15 cellular contexts compared by ENCODE assay signal in genomic region chr6:129252377-129253071, GRCh38.
DNase-seq lines count a peak whose midpoint lies in the region; ATAC-seq and TF ChIP-seq lines count a peak whose summit lies in the region.
"Had no signal": no experiment of that assay in that cellular context is flagged by ENCODE, and none has a peak within 500 bp of the region (broad histone marks: within the 10 kb centered on the region; RNA-seq: fewer than 3 reads in every experiment).

No MANE protein-coding gene starts in this region.

- ATAC-seq in IMR-90 (ENCODE audit: low read depth) (peak; percentile 51), mucosa of descending colon (peak; percentile 86)

- H3K9me1 ChIP-seq in IMR-90 (ENCODE audit: insufficient read depth, low read length) = no peaks in the 10 kb centered on the region

- no peak overlapping the region for H2AK5ac ChIP-seq in IMR-90 (ENCODE audit: low read depth, low read length)

- H3K36me3 ChIP-seq in IMR-90 (ENCODE audit: control insufficient read depth, insufficient read depth, low read length) (no peaks in the 10 kb centered on the region), mucosa of descending colon (ENCODE audit: low read depth) (no peaks in the 10 kb centered on the region)
- H3K36me3 ChIP-seq: sigmoid colon, vagina had no signal

- POLR2A ChIA-PET in IMR-90 (lab: Charles Lee; ENCODE audit: unreplicated experiment) = no interaction called here

- no peak overlapping the region for H2AFZ ChIP-seq in IMR-90 (replicated peaks; ENCODE audit: low read length, poor library complexity)

- no peak overlapping the region for H2BK120ac ChIP-seq in IMR-90 (ENCODE audit: low read depth, low read length)

- no peak overlapping the region for H2BK5ac ChIP-seq in IMR-90 (ENCODE audit: low read depth, low read length, poor library complexity, severe bottlenecking)

- no peak overlapping the region for H2BK20ac ChIP-seq in IMR-90 (ENCODE audit: low read depth, low read length)

- H3K4me2 ChIP-seq in IMR-90 (ENCODE audit: low read depth, low read length) = no peak overlapping the region; the same call in 1 of the 2 replicates

- no CpG with 5 or more reads among the region's 6 CpGs for WGBS in IMR-90 (ENCODE audit: extremely low coverage in 2 of 2, insufficient read length in 1 of 2), 2 experiments

- no peak overlapping the region for H2BK15ac ChIP-seq in IMR-90 (ENCODE audit: low read depth, low read length)

- no peaks in the 10 kb centered on the region for H3K79me1 ChIP-seq in IMR-90 (ENCODE audit: low read depth in 1 of 2, low read length in 2 of 2)

- dilution Hi-C loops in IMR-90 (cut with HindIII; ENCODE audit: low sequenced_read_pairs, unreplicated experiment) = no loop called here

- no peak overlapping the region for H3K9ac ChIP-seq in IMR-90 (ENCODE audit: low read depth, low read length)

- H3K4ac ChIP-seq in IMR-90 (ENCODE audit: low read depth, low read length) = no peak overlapping the region

- H4K5ac ChIP-seq in IMR-90 (ENCODE audit: low read depth, low read length) = no peak overlapping the region

- peaks cover 4% of the 10 kb centered on the region for H3K4me1 Mint-ChIP-seq in chondrocyte (ENCODE audit: low read depth)

- H4K20me1 ChIP-seq in IMR-90 (ENCODE audit: insufficient read depth, low read length) = no peaks in the 10 kb centered on the region

- H3K27me3 Mint-ChIP-seq in chondrocyte (ENCODE audit: low read depth) = peaks cover 21% of the 10 kb centered on the region

- H3K27me3 ChIP-seq in IMR-90 (ENCODE audit: control insufficient read depth, insufficient read depth, low read length) = no peaks in the 10 kb centered on the region
- H3K27me3 ChIP-seq: sigmoid colon, vagina had no signal

- H3K14ac ChIP-seq in IMR-90 (replicated peaks; ENCODE audit: low read depth, low read length) = no peak overlapping the region

- no peaks in the 10 kb centered on the region for H3K9me3 ChIP-seq in IMR-90 (ENCODE audit: control insufficient read depth, insufficient read depth, low read length)
- H3K9me3 ChIP-seq in mucosa of descending colon = no peaks in the 10 kb centered on the region
- H3K9me3 ChIP-seq: sigmoid colon, vagina had no signal

- no peak overlapping the region for H4K8ac ChIP-seq in IMR-90 (ENCODE audit: low read depth in 2 of 2, low read length in 2 of 2)

- intact Hi-C loops in IMR-90 (cut with micrococcal nuclease) = loop anchor here (1.0 to 5.0 kb wide), 5 partner anchors 118 to 730 kb away; partner anchors contain the start of genes LAMA2 and PTPRK
- intact Hi-C loops in mucosa of descending colon (cut with DNase I, micrococcal nuclease) = loop anchor here in 1 of 2 donors (5.0 kb wide), 1 partner anchor 525 kb away; no protein-coding TSS in a partner anchor

- no peak for TF ChIP-seq POLR2A in IMR-90 (IDR thresholded peaks at IDR 0.05; ENCODE audit: low read depth, low read length)

- H3K56ac ChIP-seq in IMR-90 (ENCODE audit: extremely low read depth, insufficient read depth, low read length) = no peak overlapping the region

- DNase-seq in IMR-90 (peak; percentile 61), chondrocyte (ENCODE audit: low spot score) (no peak), mucosa of descending colon (no peak), NOMO-1 (lab: John Stamatoyannopoulos, UW; ENCODE audit: unreplicated experiment in 2 of 2) (no peak), nucleus accumbens (lab: John Stamatoyannopoulos, UW) (no peak), NCI-H2081 treated with DMSO at 0.1 percent for 48 hours (lab: John Stamatoyannopoulos, UW) (no peak), inferior parietal cortex (ENCODE audit: extremely low spot score) (no peak)
- DNase-seq: left cardiac atrium, NCI-H2171, Right ventricle myocardium superior, sigmoid colon had no signal

- no peaks in the 10 kb centered on the region; the same call in 1 of the 2 replicates for H3K4me1 ChIP-seq in IMR-90 (ENCODE audit: control insufficient read depth, insufficient read depth, low read length)
- no peaks in the 10 kb centered on the region for H3K4me1 ChIP-seq in mucosa of descending colon (ENCODE audit: low read depth)
- H3K4me1 ChIP-seq: vagina had no signal

- in situ Hi-C loops in IMR-90 (cut with MboI; ENCODE audit: low sequenced_read_pairs) = no loop called here

- CTCF ChIA-PET in IMR-90 (lab: Yijun Ruan, JAX) = interaction anchor here (0.6 to 1.1 kb wide), 6 partner anchors 9 to 379 kb away, joined by 3 to 5 read pairs (median 4); no protein-coding TSS in a partner anchor

- H3K27ac ChIP-seq in C4-2B (no peak overlapping the region), IMR-90 (ENCODE audit: insufficient read depth, low read length) (no peak overlapping the region)
- H3K27ac ChIP-seq: sigmoid colon, vagina had no signal

- TF ChIP-seq CTCF in C4-2B (conservative IDR thresholded peaks at IDR 0.05) = peak; percentile 65
- TF ChIP-seq CTCF in IMR-90 (conservative IDR thresholded peaks at IDR 0.05; ENCODE audit: low read depth, low read length) = no peak
- TF ChIP-seq CTCF in chondrocyte (IDR thresholded peaks at IDR 0.05) = peak; percentile 65
- no peak for TF ChIP-seq CTCF in mucosa of descending colon (IDR thresholded peaks at IDR 0.05)

- no peak overlapping the region for H2AK9ac ChIP-seq in IMR-90 (replicated peaks; ENCODE audit: low read depth, low read length, poor library complexity)

- H3K23ac ChIP-seq in IMR-90 (ENCODE audit: low read depth, low read length) = no peak overlapping the region

- no peak overlapping the region for H3K27ac Mint-ChIP-seq in chondrocyte (ENCODE audit: unreplicated experiment)
- H3K27ac Mint-ChIP-seq: activated CD4-positive, alpha-beta memory T cell treated with anti-CD3 and anti-CD28 coated beads for 36 hours had no signal

- no peak for TF ChIP-seq RAD21 in IMR-90 (IDR thresholded peaks at IDR 0.05; ENCODE audit: low read length)

- no peak overlapping the region for H4K91ac ChIP-seq in IMR-90 (ENCODE audit: insufficient read depth, low read depth, low read length)

- H3K4me3 Mint-ChIP-seq in chondrocyte (ENCODE audit: unreplicated experiment) = no peak overlapping the region
- H3K4me3 Mint-ChIP-seq: activated CD4-positive, alpha-beta memory T cell treated with anti-CD3 and anti-CD28 coated beads for 36 hours; activated T-cell treated with anti-CD3 and anti-CD28 coated beads, Interleukin-2, amount 50 U/mL, for 4 hours had no signal

- H3K36me3 Mint-ChIP-seq in chondrocyte (ENCODE audit: low read depth) = no peaks in the 10 kb centered on the region
- H3K36me3 Mint-ChIP-seq: activated CD4-positive, alpha-beta memory T cell treated with anti-CD3 and anti-CD28 coated beads for 36 hours had no signal

- no peak overlapping the region for H3K18ac ChIP-seq in IMR-90 (ENCODE audit: low read depth, low read length)

- no peak overlapping the region for H3K4me3 ChIP-seq in IMR-90 (ENCODE audit: insufficient read depth, low read depth, low read length)
- no peak overlapping the region for H3K4me3 ChIP-seq in mucosa of descending colon
- H3K4me3 ChIP-seq: sigmoid colon, vagina had no signal

- BruUV-seq in IMR-90 (replicated peaks; lab: Mats Ljungman, UMichigan) = no TSS peak

- H3K9me3 Mint-ChIP-seq in chondrocyte (ENCODE audit: low read depth) = no peaks in the 10 kb centered on the region
- H3K9me3 Mint-ChIP-seq: activated CD4-positive, alpha-beta memory T cell treated with anti-CD3 and anti-CD28 coated beads for 36 hours; activated T-cell treated with anti-CD3 and anti-CD28 coated beads, Interleukin-2, amount 50 U/mL, for 4 hours had no signal

TF ChIP-seq in IMR-90, 13 proteins besides CTCF, POLR2A, EP300 and RAD21:
- TF ChIP-seq ELK1 (IDR thresholded peaks at IDR 0.05; ENCODE audit: borderline replicate concordance, low read depth, low read length) (no peak), CEBPB (IDR thresholded peaks at IDR 0.05; ENCODE audit: low read depth, low read length) (no peak), BHLHE40 (IDR thresholded peaks at IDR 0.05; ENCODE audit: low read depth, low read length) (no peak), SMC3 (IDR thresholded peaks at IDR 0.05; ENCODE audit: low read depth, low read length) (no peak), FOS (IDR thresholded peaks at IDR 0.05; ENCODE audit: low read depth, low read length) (no peak), NFE2L2 (IDR thresholded peaks at IDR 0.05; ENCODE audit: low read depth, low read length) (no peak), MXI1 (IDR thresholded peaks at IDR 0.05; ENCODE audit: borderline replicate concordance, low read depth, low read length) (no peak), USF2 (IDR thresholded peaks at IDR 0.05; ENCODE audit: low read depth, low read length) (no peak), CHD1 (IDR thresholded peaks at IDR 0.05; ENCODE audit: low read depth, low read length) (no peak)

Comparison
In these comparisons a context has a peak if more than half of its experiments do, and no peak if none do; other contexts are left out.
1. CTCF ChIP-seq: peak in C4-2B (single experiment) and chondrocyte (single experiment); none in IMR-90 (single experiment) and mucosa of descending colon (single experiment).